ENCODE assay signal across 28 cellular contexts in the genomic region with DNA sequence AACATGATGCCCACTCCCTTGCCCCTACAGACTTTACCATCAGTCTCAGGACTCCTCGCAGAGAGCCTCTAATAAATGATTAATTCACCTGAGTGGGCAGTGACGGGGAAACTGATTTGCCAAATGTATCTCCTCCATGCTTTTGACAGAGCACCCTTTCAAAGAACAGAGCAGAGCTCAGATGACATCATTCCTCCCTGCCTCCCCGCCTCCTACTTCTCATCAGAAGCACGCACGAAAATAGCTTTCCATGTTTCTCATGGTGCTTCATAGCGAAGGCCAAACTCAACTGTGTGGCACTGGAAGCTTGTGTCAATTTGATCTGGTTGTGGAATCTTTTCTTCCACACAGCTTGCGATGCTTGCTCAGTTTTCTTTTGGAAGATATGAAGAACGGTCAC.
"Had no signal": no experiment of that assay in that cellular context is flagged by ENCODE, and none has a peak within 500 bp of the region (broad histone marks: within the 10 kb centered on the region; RNA-seq: fewer than 3 reads in every experiment).

No MANE protein-coding gene starts in this region.

- H3K27ac ChIP-seq: adrenal gland, coronary artery, heart right ventricle, neural progenitor cell, pancreas, psoas muscle, skin epidermis, tibial nerve, vagina, WERI-Rb-1 had no signal

- DNase-seq: activated CD4-positive, alpha-beta T cell treated with anti-CD3 and anti-CD28 coated beads for 1 hour; activated CD4-positive, alpha-beta T cell treated with anti-CD3 and anti-CD28 coated beads, Interleukin-2, amount 50 U/mL, for 4 hours; activated CD8-positive, alpha-beta memory T cell treated with anti-CD3 and anti-CD28 coated beads, Interleukin-2, amount 50 U/mL, for 4 hours; activated naive CD4-positive, alpha-beta T cell; activated T-cell treated with anti-CD3 and anti-CD28 coated beads, Interleukin-2, amount 50 U/mL, for 24 hours; adrenal gland; cerebellar nuclear complex; endodermal cell; heart right ventricle; left colon; mucosa of descending colon; pancreas; psoas muscle; right cardiac atrium; stimulated activated CD4-positive, alpha-beta T cell treated with anti-CD3 and anti-CD28 coated beads, Interleukin-1b, Interleukin-23, amount 100 ng/mL, for 48 hours; substantia nigra; T-cell; WERI-Rb-1 had no signal

- H3K4me1 Mint-ChIP-seq: memory B cell, T-cell had no signal

- ATAC-seq: heart right ventricle, left colon, mucosa of descending colon, pancreas, psoas muscle, right cardiac atrium, T-cell had no signal

- H3K27me3 ChIP-seq: adrenal gland, neural progenitor cell, pancreas, tibial nerve, vagina had no signal

- H3K9me3 Mint-ChIP-seq: activated T-cell treated with anti-CD3 and anti-CD28 coated beads, Interleukin-2, amount 50 U/mL, for 24 hours; activated T-helper 2 cell treated with anti-CD3 and anti-CD28 coated beads, Interferon-gamma antibody, Interleukin-2, Interleukin-4, amounts not matched to agents 10 μg/mL and 5 μg/mL and 100 μg/mL, durations not matched to agents 14 hours and 24 hours and 36 hours; endodermal cell; memory B cell; neural progenitor cell; stimulated activated naive CD8-positive, alpha-beta T cell treated with anti-CD3 and anti-CD28 coated beads, Interleukin-15, Interleukin-2, amounts not matched to agents 100 ng/mL and 50 ng/mL, for 24 hours; T-cell; T-helper 2 cell treated with Interferon-gamma antibody and Interleukin-4, amounts not matched to agents 5 μg/mL and 100 μg/mL, for 36 hours had no signal

- H3K4me3 ChIP-seq: adrenal gland, coronary artery, heart right ventricle, mucosa of descending colon, neural progenitor cell, pancreas, psoas muscle, skin epidermis, tibial nerve, vagina had no signal

- H3K27ac Mint-ChIP-seq: activated naive CD8-positive, alpha-beta T cell; activated T-cell treated with anti-CD3 and anti-CD28 coated beads, Interleukin-2, amount 50 U/mL, for 24 hours; activated T-helper 2 cell treated with anti-CD3 and anti-CD28 coated beads, Interferon-gamma antibody, Interleukin-2, Interleukin-4, amounts not matched to agents 10 μg/mL and 5 μg/mL and 100 μg/mL, durations not matched to agents 14 hours and 24 hours and 36 hours; endodermal cell; memory B cell; stimulated activated naive CD8-positive, alpha-beta T cell treated with anti-CD3 and anti-CD28 coated beads, Interleukin-15, Interleukin-2, amounts not matched to agents 100 ng/mL and 50 ng/mL, for 24 hours; T-cell; T-helper 2 cell treated with Interferon-gamma antibody and Interleukin-4, amounts not matched to agents 5 μg/mL and 100 μg/mL, for 36 hours had no signal

- H3K4me3 Mint-ChIP-seq: activated naive CD8-positive, alpha-beta T cell; activated T-cell treated with anti-CD3 and anti-CD28 coated beads, Interleukin-2, amount 50 U/mL, for 24 hours; endodermal cell; memory B cell; stimulated activated naive CD8-positive, alpha-beta T cell treated with anti-CD3 and anti-CD28 coated beads, Interleukin-15, Interleukin-2, amounts not matched to agents 100 ng/mL and 50 ng/mL, for 24 hours; T-cell; T-helper 2 cell treated with Interferon-gamma antibody and Interleukin-4, amounts not matched to agents 5 μg/mL and 100 μg/mL, for 36 hours had no signal

- H3K36me3 Mint-ChIP-seq: activated naive CD8-positive, alpha-beta T cell; memory B cell; T-cell had no signal
